ENCODE assay signal across 3 cellular contexts in the genomic region with DNA sequence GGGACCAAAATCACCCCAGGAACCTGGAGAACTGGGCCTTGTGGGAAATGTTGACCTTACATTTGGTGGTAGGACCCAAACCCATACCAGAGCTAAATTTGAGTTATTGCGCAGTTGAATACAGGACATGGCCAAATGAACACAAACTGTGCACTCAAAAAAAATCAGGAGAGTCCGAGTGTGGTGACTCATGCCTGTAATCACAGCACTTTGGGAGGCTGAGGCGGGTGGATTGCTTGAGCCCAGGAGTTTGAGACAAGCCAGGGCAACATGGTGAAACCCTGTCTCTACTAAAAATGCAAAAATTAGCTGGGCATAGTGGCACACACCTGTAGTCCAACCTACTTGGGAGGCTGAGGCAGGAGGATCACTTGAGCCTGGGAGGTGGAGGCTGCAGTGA. TPM values are rescaled to one million over a fixed set of nuclear protein-coding genes. Genes with fewer than 3 reads are reported as not detected.
DNase-seq lines count a peak whose midpoint lies in the region; ATAC-seq, FAIRE-seq and TF ChIP-seq lines count a peak whose summit lies in the region.
"Not testable (repeated sequence)": the region's sequence is repeated elsewhere in the genome, so short reads cannot be mapped to it uniquely, and the experiment has no call there.

No MANE protein-coding gene starts in this region.

- not testable (repeated sequence) for H2AFZ ChIP-seq in IMR-90 (replicated peaks; ENCODE audit: low read length, poor library complexity); K562 (ENCODE audit: low read depth, low read length); osteoblast (ENCODE audit: low read length)

- H4K8ac ChIP-seq in IMR-90 (ENCODE audit: low read depth in 2 of 2, low read length in 2 of 2), result not testable (repeated sequence)

- H2BK5ac ChIP-seq in IMR-90 (ENCODE audit: low read depth, low read length, poor library complexity, severe bottlenecking), result not testable (repeated sequence)

- not testable (repeated sequence) for H3K79me2 ChIP-seq in K562 (ENCODE audit: control insufficient read depth, insufficient read depth, low read length); osteoblast (ENCODE audit: insufficient read depth, low read length)

- not testable (repeated sequence) for H2AK9ac ChIP-seq in IMR-90 (replicated peaks; ENCODE audit: low read depth, low read length, poor library complexity)

- TF ChIP-seq EP300 in K562 (IDR thresholded peaks at IDR 0.05; ENCODE audit: low read length), result not testable (repeated sequence)

- H4K5ac ChIP-seq in IMR-90 (ENCODE audit: low read depth, low read length), result not testable (repeated sequence)

- dilution Hi-C loops in IMR-90 (cut with HindIII; ENCODE audit: low sequenced_read_pairs, unreplicated experiment), result not testable (repeated sequence)

- H3K23ac ChIP-seq in IMR-90 (ENCODE audit: low read depth, low read length), result not testable (repeated sequence)

- H4K91ac ChIP-seq in IMR-90 (ENCODE audit: insufficient read depth, low read depth, low read length), result not testable (repeated sequence)

- in situ Hi-C loops in IMR-90 (cut with MboI; ENCODE audit: low sequenced_read_pairs); K562 (cut with MboI): not testable (repeated sequence)

- H2BK15ac ChIP-seq in IMR-90 (ENCODE audit: low read depth, low read length), result not testable (repeated sequence)

- WGBS in IMR-90 (ENCODE audit: extremely low coverage in 2 of 2, insufficient read length in 1 of 2), 2 experiments, result 70% methylated on average over 2 of the region's 3 CpGs; no CpG with 5 or more reads in 1 of the 2 experiments
- WGBS in K562 (ENCODE audit: insufficient coverage, low coverage, missing lambda C conversion rate), result 22% methylated on average over 2 of the region's 3 CpGs

- not testable (repeated sequence) for H3K9me1 ChIP-seq in IMR-90 (ENCODE audit: insufficient read depth, low read length); K562 (ENCODE audit: control insufficient read depth, insufficient read depth, low read length)

- not testable (repeated sequence) for H4K20me1 ChIP-seq in IMR-90 (ENCODE audit: insufficient read depth, low read length); K562 (replicated peaks; ENCODE audit: control insufficient read depth, insufficient read depth, low read length); osteoblast (ENCODE audit: insufficient read depth, low read length)

- TF ChIP-seq CTCF in IMR-90 (conservative IDR thresholded peaks at IDR 0.05; ENCODE audit: low read depth, low read length); K562 (IDR thresholded peaks at IDR 0.05 in 2 of 3, conservative IDR thresholded peaks at IDR 0.05 in 1 of 3; ENCODE audit: insufficient read depth in 2 of 3, low read depth in 1 of 3, low read length in 3 of 3); osteoblast (IDR thresholded peaks at IDR 0.05; ENCODE audit: extremely low read depth, low read depth, low read length): not testable (repeated sequence)

- intact Hi-C loops in IMR-90 (cut with micrococcal nuclease); K562 (cut with micrococcal nuclease): not testable (repeated sequence)

- not testable (repeated sequence) for H3K9me3 ChIP-seq in IMR-90 (ENCODE audit: control insufficient read depth, insufficient read depth, low read length); K562 (replicated peaks; ENCODE audit: control insufficient read depth, insufficient read depth, low read depth, low read length); osteoblast (ENCODE audit: low read depth, low read length)

- POLR2A ChIA-PET in IMR-90 (lab: Charles Lee; ENCODE audit: unreplicated experiment), result not testable (repeated sequence)
- POLR2A ChIA-PET in K562 (lab: Yijun Ruan, JAX), result interaction anchor here (0.7 to 1.9 kb wide), 2 partner anchors 12 to 61 kb away, joined by 3 to 7 read pairs; a partner anchor contains a TSS

- TF ChIP-seq RAD21 in IMR-90 (IDR thresholded peaks at IDR 0.05; ENCODE audit: low read length); K562 (CRISPR knock-in tag; conservative IDR thresholded peaks at IDR 0.05 in 1 of 2, IDR thresholded peaks at IDR 0.05 in 1 of 2): not testable (repeated sequence)

- H2BK20ac ChIP-seq in IMR-90 (ENCODE audit: low read depth, low read length), result not testable (repeated sequence)

- H3K56ac ChIP-seq in IMR-90 (ENCODE audit: extremely low read depth, insufficient read depth, low read length), result not testable (repeated sequence)

- not testable (repeated sequence) for H3K9ac ChIP-seq in IMR-90 (ENCODE audit: low read depth, low read length); K562 (ENCODE audit: insufficient read depth in 1 of 2, low read depth in 2 of 2, low read length in 2 of 2)

- not testable (repeated sequence) for H3K4me1 ChIP-seq in IMR-90 (ENCODE audit: control insufficient read depth, insufficient read depth, low read length); K562 (replicated peaks in 1 of 2; ENCODE audit: control insufficient read depth in 2 of 2, insufficient read depth in 2 of 2, low read length in 2 of 2); osteoblast (ENCODE audit: insufficient read depth, low read length)

- H3K4ac ChIP-seq in IMR-90 (ENCODE audit: low read depth, low read length), result not testable (repeated sequence)

- not testable (repeated sequence) for H3K18ac ChIP-seq in IMR-90 (ENCODE audit: low read depth, low read length)

- not testable (repeated sequence) for BruUV-seq in IMR-90 (replicated peaks; lab: Mats Ljungman, UMichigan); K562 (replicated peaks; lab: Mats Ljungman, UMichigan)

- not testable (repeated sequence) for H3K14ac ChIP-seq in IMR-90 (replicated peaks; ENCODE audit: low read depth, low read length)

- H3K27ac ChIP-seq in IMR-90 (ENCODE audit: insufficient read depth, low read length); K562 (ENCODE audit: extremely low read depth, low read depth, low read length); osteoblast (ENCODE audit: low read depth, low read length): not testable (repeated sequence)

- DNase-seq in IMR-90; K562 (ENCODE audit: extremely low read depth in 1 of 4, low spot score in 3 of 4): not testable (repeated sequence)
- DNase-seq in osteoblast (ENCODE audit: insufficient read length, low spot score, missing footprints), result peak; percentile 32

- CTCF ChIA-PET in IMR-90 (lab: Yijun Ruan, JAX); K562 (lab: Yijun Ruan, JAX; ENCODE audit: low intra/inter-chr PET ratio): not testable (repeated sequence)

- H3K79me1 ChIP-seq in IMR-90 (ENCODE audit: low read depth in 1 of 2, low read length in 2 of 2), result not testable (repeated sequence)

- not testable (repeated sequence) for H3K4me3 ChIP-seq in IMR-90 (ENCODE audit: insufficient read depth, low read depth, low read length); K562; osteoblast (ENCODE audit: insufficient read depth, low read length)

- peak; percentile 37; the same call in 1 of the 2 replicates for ATAC-seq in IMR-90 (ENCODE audit: low read depth)
- not testable (repeated sequence) for ATAC-seq in K562

- TF ChIP-seq POLR2A in IMR-90 (IDR thresholded peaks at IDR 0.05; ENCODE audit: low read depth, low read length); K562 (conservative IDR thresholded peaks at IDR 0.05): not testable (repeated sequence)

- H2BK120ac ChIP-seq in IMR-90 (ENCODE audit: low read depth, low read length), result not testable (repeated sequence)

- not testable (repeated sequence) for H2AK5ac ChIP-seq in IMR-90 (ENCODE audit: low read depth, low read length)

- not testable (repeated sequence) for H3K4me2 ChIP-seq in IMR-90 (ENCODE audit: low read depth, low read length); K562 (ENCODE audit: insufficient read depth, low read length); osteoblast (ENCODE audit: insufficient read depth, low read length)

- not testable (repeated sequence) for H3K27me3 ChIP-seq in IMR-90 (ENCODE audit: control insufficient read depth, insufficient read depth, low read length); K562 (ENCODE audit: control insufficient read depth in 2 of 2, insufficient read depth in 2 of 2, low read length in 2 of 2); osteoblast (ENCODE audit: insufficient read depth, low read length)

- not testable (repeated sequence) for FAIRE-seq in K562 (lab: Jason Lieb, UNC)

- not testable (repeated sequence) for H3K36me3 ChIP-seq in IMR-90 (ENCODE audit: control insufficient read depth, insufficient read depth, low read length); K562 (ENCODE audit: control insufficient read depth, insufficient read depth, low read length); osteoblast (ENCODE audit: insufficient read depth, low read length)

RNA-seq across cellular contexts. Expression of a gene that starts 11.3 kb away (rescaled TPM):
- total RNA-seq in IMR-90 (2012; rRNA removed) (3,396 and 3,430 TPM in 2 replicates), K562 (2014; rRNA removed) (2,805 and 3,364 TPM in 2 replicates), K562 (2014; rRNA removed; fragmentation: Illumina TruSeq; extraction: Trizol) (4,631 and 4,826 TPM in 2 replicates), K562 (2015; rRNA removed; fragmentation: Illumina TruSeq; extraction: Trizol) (3,943 and 3,973 TPM in 2 replicates), K562 (2021) (2,583 and 2,768 TPM in 2 replicates), osteoblast (1,505 and 1,612 TPM in 2 replicates)
- polyA plus RNA-seq in IMR-90 (2012; rRNA removed) (4,788 and 4,883 TPM in 2 replicates), K562 (2011; rRNA removed) (5,196 and 6,697 TPM in 2 replicates), K562 (2014; fragmentation: Illumina TruSeq; extraction: Trizol) (7,504 and 8,032 TPM in 2 replicates), K562 (2014; fragmentation: Nextera tagmentation; extraction: Ambion mirVana) (1,000 to 10,000 TPM; 2,984 to 3,298 TPM), K562 (2014; rRNA removed) (6,267 and 7,127 TPM in 2 replicates)
- 3,102 and 3,821 TPM in 2 replicates for polyA plus RNA-seq in IMR-90 (2012; cell fraction: cytosol; rRNA removed)
- polyA plus RNA-seq in IMR-90 (2012; cell fraction: nucleus; rRNA removed; ENCODE audit: low replicate concordance), result 630 and 1,845 TPM in 2 replicates
- total RNA-seq in K562 (2011; cell fraction: chromatin; rRNA removed; ENCODE audit: low replicate concordance), result 453 and 475 TPM in 2 replicates
- total RNA-seq in K562 (2011; cell fraction: nucleolus; rRNA removed), result 439 and 464 TPM in 2 replicates
- total RNA-seq in K562 (2011; cell fraction: nucleoplasm; rRNA removed), result 630 and 762 TPM in 2 replicates
- 4,310 and 6,172 TPM in 2 replicates for polyA plus RNA-seq in K562 (2011; cell fraction: cytosol; rRNA removed)
- polyA plus RNA-seq in K562 (2011; cell fraction: nucleus; rRNA removed), result 1,280 and 2,340 TPM in 2 replicates
- polyA plus RNA-seq in K562 (2012), result 2,534 and 3,220 TPM in 2 replicates
- polyA minus RNA-seq in K562 (2011; rRNA and poly(A)+ RNA removed), result 2,540 and 2,827 TPM in 2 replicates
- 724 and 768 TPM in 2 replicates for polyA minus RNA-seq in K562 (2011; cell fraction: cytosol; rRNA and poly(A)+ RNA removed)
- polyA minus RNA-seq in K562 (2011; cell fraction: nucleus; rRNA and poly(A)+ RNA removed), result 135 and 291 TPM in 2 replicates

RNA-seq across cellular contexts. Expression of a gene that starts 36.6 kb away (rescaled TPM):
- 2.8 and 3.0 TPM in 2 replicates for total RNA-seq in IMR-90 (2012; rRNA removed)
- 22.9 and 24.0 TPM in 2 replicates for polyA plus RNA-seq in IMR-90 (2012; rRNA removed)
- 6.2 and 11.7 TPM in 2 replicates for polyA plus RNA-seq in IMR-90 (2012; cell fraction: cytosol; rRNA removed)
- 98.7 and 169 TPM in 2 replicates for polyA plus RNA-seq in IMR-90 (2012; cell fraction: nucleus; rRNA removed; ENCODE audit: low replicate concordance)
- total RNA-seq in K562 (2011; cell fraction: chromatin; rRNA removed; ENCODE audit: low replicate concordance), result 88.7 and 221 TPM in 2 replicates
- total RNA-seq in K562 (2011; cell fraction: nucleolus; rRNA removed), result 115 and 124 TPM in 2 replicates
- 100 and 113 TPM in 2 replicates for total RNA-seq in K562 (2011; cell fraction: nucleoplasm; rRNA removed)
- 4.5 and 8.0 TPM in 2 replicates for total RNA-seq in K562 (2014; rRNA removed)
- 2.6 and 4.3 TPM in 2 replicates for total RNA-seq in K562 (2014; rRNA removed; fragmentation: Illumina TruSeq; extraction: Trizol)
- 4.9 and 5.9 TPM in 2 replicates for total RNA-seq in K562 (2015; rRNA removed; fragmentation: Illumina TruSeq; extraction: Trizol)
- 34.7 and 40.3 TPM in 2 replicates for total RNA-seq in K562 (2021)
- 5.2 and 12.7 TPM in 2 replicates for polyA plus RNA-seq in K562 (2011; rRNA removed)
- 3.5 and 5.4 TPM in 2 replicates for polyA plus RNA-seq in K562 (2011; cell fraction: cytosol; rRNA removed)
- polyA plus RNA-seq in K562 (2011; cell fraction: nucleus; rRNA removed), result 93.5 and 148 TPM in 2 replicates
- polyA plus RNA-seq in K562 (2012), result 39.3 and 55.6 TPM in 2 replicates
- polyA plus RNA-seq in K562 (2014; fragmentation: Illumina TruSeq; extraction: Trizol), result 15.5 and 22.3 TPM in 2 replicates
- polyA plus RNA-seq in K562 (2014; fragmentation: Nextera tagmentation; extraction: Ambion mirVana), result under 1 TPM; 0.13 to 0.18 TPM
- polyA plus RNA-seq in K562 (2014; rRNA removed), result 19.1 and 20.0 TPM in 2 replicates
- polyA minus RNA-seq in K562 (2011; rRNA and poly(A)+ RNA removed), result 7.6 and 8.2 TPM in 2 replicates
- polyA minus RNA-seq in K562 (2011; cell fraction: cytosol; rRNA and poly(A)+ RNA removed), result 9.3 and 11.0 TPM in 2 replicates
- 36.5 and 37.0 TPM in 2 replicates for polyA minus RNA-seq in K562 (2011; cell fraction: nucleus; rRNA and poly(A)+ RNA removed)
- total RNA-seq in osteoblast, result 18.8 and 19.4 TPM in 2 replicates
